In genomic region chrX:148567229-148567628, GRCh38 we compare ENCODE assay signal across 1 cellular context.
A peak's percentile ranks its signal among the peaks of the same experiment; 100 is the strongest.
TF ChIP-seq lines count a peak whose summit lies in the region.

No MANE protein-coding gene starts in this region.

TF ChIP-seq in HEK293, 187 proteins besides CTCF, POLR2A, EP300 and RAD21 (continued from another document):
- TF ChIP-seq PRDM10 (tag by site-specific recombination; IDR thresholded peaks at IDR 0.05) (no peak), ZBTB44 (tag by site-specific recombination; IDR thresholded peaks at IDR 0.05) (peak; percentile 59; the same call in 1 of the 2 replicates), ZFP3 (tag by site-specific recombination; IDR thresholded peaks at IDR 0.05; ENCODE audit: low read depth) (no peak), HIC1 (tag by site-specific recombination; IDR thresholded peaks at IDR 0.05) (peak; percentile 36; the same call in 1 of the 2 replicates), ZNF16 (tag by site-specific recombination; IDR thresholded peaks at IDR 0.05; ENCODE audit: low read depth) (no peak), KLF8 (tag by site-specific recombination; IDR thresholded peaks at IDR 0.05) (no peak), ZNF404 (tag by site-specific recombination; IDR thresholded peaks at IDR 0.05) (no peak), ZNF654 (tag by site-specific recombination; IDR thresholded peaks at IDR 0.05; ENCODE audit: low read depth) (no peak), ZNF302 (tag by site-specific recombination; IDR thresholded peaks at IDR 0.05; ENCODE audit: low read depth) (no peak), PATZ1 (tag by site-specific recombination; IDR thresholded peaks at IDR 0.05) (no peak), ZNF248 (tag by site-specific recombination; IDR thresholded peaks at IDR 0.05) (no peak), ZIC2 (tag by site-specific recombination; IDR thresholded peaks at IDR 0.05) (no peak), IKZF3 (tag by site-specific recombination; IDR thresholded peaks at IDR 0.05) (no peak), GLIS2 (tag by site-specific recombination; IDR thresholded peaks at IDR 0.05) (no peak), ZBTB8A (tag by site-specific recombination; IDR thresholded peaks at IDR 0.05) (no peak), ZNF513 (tag by site-specific recombination; IDR thresholded peaks at IDR 0.05) (no peak), OSR2 (tag by site-specific recombination; IDR thresholded peaks at IDR 0.05) (no peak), TRIM28 (IDR thresholded peaks at IDR 0.05; ENCODE audit: borderline replicate concordance, low read length) (peak; percentile 81; the same call in 1 of the 2 replicates), PRDM6 (tag by site-specific recombination; IDR thresholded peaks at IDR 0.05) (peak; percentile 84), ZEB2 (tag by site-specific recombination; IDR thresholded peaks at IDR 0.05) (no peak), SP7 (tag by site-specific recombination; IDR thresholded peaks at IDR 0.05) (peak; percentile 44; the same call in 1 of the 2 replicates), KLF7 (tag by site-specific recombination; IDR thresholded peaks at IDR 0.05; ENCODE audit: borderline replicate concordance) (no peak), ZNF10 (tag by site-specific recombination; IDR thresholded peaks at IDR 0.05) (no peak)
